11 cellular contexts compared by ENCODE assay signal in genomic region chr17:79793924-79794304, GRCh38. TPM values are rescaled to one million over a fixed set of nuclear protein-coding genes. Genes with fewer than 3 reads are reported as not detected.
DNase-seq lines count a peak whose midpoint lies in the region; ATAC-seq, FAIRE-seq and TF ChIP-seq lines count a peak whose summit lies in the region.
"Had no signal": no experiment of that assay in that cellular context is flagged by ENCODE, and none has a peak within 500 bp of the region (broad histone marks: within the 10 kb centered on the region; RNA-seq: fewer than 3 reads in every experiment).

No MANE protein-coding gene starts in this region.

- no peak overlapping the region for H2AFZ ChIP-seq in mammary epithelial cell (ENCODE audit: low read depth, low read length)

- no peak for TF ChIP-seq POLR2A in stomach (IDR thresholded peaks at IDR 0.05)

- peaks cover 20% of the 10 kb centered on the region for H3K27me3 ChIP-seq in BE2C
- H3K27me3 ChIP-seq in mammary epithelial cell (ENCODE audit: insufficient read depth, low read length), result peaks cover 36% of the 10 kb centered on the region
- H3K27me3 ChIP-seq in stomach, result peaks cover 45 to 81% (median 64%) of the 10 kb centered on the region in 3 donors

- no peaks in the 10 kb centered on the region for H4K20me1 ChIP-seq in mammary epithelial cell (ENCODE audit: insufficient read depth, low read length)

- TF ChIP-seq EP300 in stomach (IDR thresholded peaks at IDR 0.05), result no peak

- no TSS peak for BruUV-seq in mammary epithelial cell (replicated peaks; lab: Mats Ljungman, UMichigan)

- H3K4me2 ChIP-seq in mammary epithelial cell (ENCODE audit: insufficient read depth, low read depth, low read length), result peak overlapping the region; percentile 92

- no peak overlapping the region for H3K27ac ChIP-seq in mammary epithelial cell (ENCODE audit: insufficient read depth, low read depth, low read length)
- H3K27ac ChIP-seq in stomach, result peak overlapping the region in 1 of 5 donors; percentile 71

- CTCF ChIA-PET in mammary epithelial cell (lab: Charles Lee; ENCODE audit: low non-redundant PET), result no interaction called here

- H3K9me3 ChIP-seq in BE2C, result no peaks in the 10 kb centered on the region
- no peaks in the 10 kb centered on the region for H3K9me3 ChIP-seq in mammary epithelial cell (replicated peaks; ENCODE audit: insufficient read depth, low read length)
- no peaks in the 10 kb centered on the region for H3K9me3 ChIP-seq in stomach

- H3K4me1 ChIP-seq in BE2C (peaks cover 22% of the 10 kb centered on the region), mammary epithelial cell (ENCODE audit: insufficient read depth, low read length) (peaks cover 30% of the 10 kb centered on the region), stomach (peaks cover 44 to 77% (median 65%) of the 10 kb centered on the region in 4 donors)

- DNase-seq in BE2C (peak; percentile 71), HTR-8/SVneo (ENCODE audit: insufficient read length, low spot score) (peak; percentile 56), mammary epithelial cell (no peak), myocyte (ENCODE audit: low read depth) (peak; percentile 75), superior temporal gyrus (ENCODE audit: extremely low spot score) (no peak), stomach (no peak)
- DNase-seq: cortex of kidney, NCI-H1092 treated with DMSO at 0.1 percent for 48 hours had no signal

- intact Hi-C loops in mammary epithelial cell (cut with micrococcal nuclease) (no loop called here), stomach (cut with DNase I; ENCODE audit: low total_unique reads) (no loop called here)

- H3K79me2 ChIP-seq in mammary epithelial cell (ENCODE audit: insufficient read depth, low read length), result no peaks in the 10 kb centered on the region

- peaks cover 19% of the 10 kb centered on the region for H3K36me3 ChIP-seq in BE2C
- no peaks in the 10 kb centered on the region for H3K36me3 ChIP-seq in mammary epithelial cell (ENCODE audit: insufficient read depth, low read length)
- H3K36me3 ChIP-seq in stomach, result peaks cover 0 to 9% (median 6%) of the 10 kb centered on the region in 4 donors

- dilution Hi-C loops in mammary epithelial cell (cut with HindIII; ENCODE audit: low sequenced_read_pairs), result no loop called here

- no peak overlapping the region for H3K9ac ChIP-seq in mammary epithelial cell (ENCODE audit: insufficient read depth, low read length)

- no peak for FAIRE-seq in HTR-8/SVneo (lab: Jason Lieb, UNC)

- 54% methylated on average over 3 of the region's 3 CpGs for WGBS in mammary epithelial cell (ENCODE audit: low coverage, missing lambda C conversion rate)
- WGBS in stomach, 5 donors, result 73 to 88% (median 82%) methylated on average over 3 of the region's 3 CpGs

- in situ Hi-C loops in mammary epithelial cell (cut with MboI; ENCODE audit: low sequenced_read_pairs in 2 of 2), result no loop called here

- no peak for ATAC-seq in GM21619 (IDR thresholded peaks at IDR 0.05; ENCODE audit: unreplicated experiment)
- no peak for ATAC-seq in HG03108 (IDR thresholded peaks at IDR 0.05; ENCODE audit: unreplicated experiment)
- ATAC-seq: sciatic nerve had no signal

- TF ChIP-seq CTCF in BE2C (IDR thresholded peaks at IDR 0.05; ENCODE audit: low read depth, low read length), result no peak
- no peak for TF ChIP-seq CTCF in mammary epithelial cell (conservative IDR thresholded peaks at IDR 0.05 in 1 of 2, IDR thresholded peaks at IDR 0.05 in 1 of 2; ENCODE audit: extremely low read depth in 1 of 2, insufficient read depth in 1 of 2, low read depth in 1 of 2, low read length in 2 of 2)
- TF ChIP-seq CTCF in stomach (IDR thresholded peaks at IDR 0.05), result no peak

- no peak overlapping the region for H3K4me3 ChIP-seq in BE2C (ENCODE audit: low read depth, low read length)
- H3K4me3 ChIP-seq in mammary epithelial cell (replicated peaks in 1 of 3; ENCODE audit: insufficient read depth in 1 of 3, low read depth in 2 of 3, low read length in 3 of 3), result no peak overlapping the region
- no peak overlapping the region for H3K4me3 ChIP-seq in stomach

RNA-seq across cellular contexts. Expression of gene CBX8, which starts 3.0 kb away (rescaled TPM):
- 54.5 TPM for polyA plus RNA-seq in BE2C (2012; ENCODE audit: insufficient read depth, insufficient read length, low read depth)
- total RNA-seq in mammary epithelial cell (1 to 10 TPM; 4.5 to 5.4 TPM), myocyte (5.3 TPM in 2 replicates), stomach (100 to 1,000 TPM in 1 of 5 donors, 10 to 100 TPM in 1, 1 to 10 TPM in 1, not detected in 2; 2.8 to 140 (median 12.0) TPM)
- polyA plus RNA-seq in mammary epithelial cell (0.34 TPM), stomach (1 to 10 TPM in 2 of 3 donors, under 1 TPM in 1; 0.76 to 3.4 (median 1.4) TPM)
- polyA minus RNA-seq in mammary epithelial cell, result not detected
- polyA plus RNA-seq in myocyte (2012), result 5.5 TPM

RNA-seq across cellular contexts. Expression of gene CBX2, which starts 16.0 kb away (rescaled TPM):
- 46.9 TPM for polyA plus RNA-seq in BE2C (2012; ENCODE audit: insufficient read depth, insufficient read length, low read depth)
- total RNA-seq in mammary epithelial cell (1 to 10 TPM in 1 of 2 donors, under 1 TPM in 1; 0.67 to 3.8 TPM), myocyte (1.3 and 2.2 TPM in 2 replicates), stomach (1 to 10 TPM in 2 of 5 donors, under 1 TPM in 1, not detected in 2; under 0.01 to 1.3 (median 1.0) TPM)
- polyA plus RNA-seq in mammary epithelial cell (3.6 TPM), stomach (1 to 10 TPM in 1 of 3 donors, under 1 TPM in 1, not detected in 1; 0.93 to 1.2 TPM)
- 1.4 TPM for polyA minus RNA-seq in mammary epithelial cell
- 3.1 TPM for polyA plus RNA-seq in myocyte (2012)

RNA-seq across cellular contexts. Expression of gene CBX4, which starts 45.3 kb away (rescaled TPM):
- 226 TPM for polyA plus RNA-seq in BE2C (2012; ENCODE audit: insufficient read depth, insufficient read length, low read depth)
- 10 to 100 TPM; 28.5 to 34.7 TPM for total RNA-seq in mammary epithelial cell
- polyA plus RNA-seq in mammary epithelial cell, result 11.2 TPM
- 2.2 TPM for polyA minus RNA-seq in mammary epithelial cell
- total RNA-seq in myocyte, result 14.1 and 16.8 TPM in 2 replicates
- 14.1 TPM for polyA plus RNA-seq in myocyte (2012)
- total RNA-seq in stomach, result 1 to 10 TPM; 1.8 to 9.8 (median 7.8) TPM
- polyA plus RNA-seq in stomach, result 10 to 100 TPM in 1 of 3 donors, 1 to 10 TPM in 2; 7.6 to 10.6 (median 9.3) TPM

Comparison
In these comparisons a context has a peak if more than half of its experiments do, and no peak if none do; other contexts are left out.
1. DNase-seq: peak in BE2C (single experiment), HTR-8/SVneo (single experiment) and myocyte (single experiment); none in mammary epithelial cell (single experiment), superior temporal gyrus (single experiment) and stomach (single experiment).